ENCODE assay signal across 19 cellular contexts in the genomic region with DNA sequence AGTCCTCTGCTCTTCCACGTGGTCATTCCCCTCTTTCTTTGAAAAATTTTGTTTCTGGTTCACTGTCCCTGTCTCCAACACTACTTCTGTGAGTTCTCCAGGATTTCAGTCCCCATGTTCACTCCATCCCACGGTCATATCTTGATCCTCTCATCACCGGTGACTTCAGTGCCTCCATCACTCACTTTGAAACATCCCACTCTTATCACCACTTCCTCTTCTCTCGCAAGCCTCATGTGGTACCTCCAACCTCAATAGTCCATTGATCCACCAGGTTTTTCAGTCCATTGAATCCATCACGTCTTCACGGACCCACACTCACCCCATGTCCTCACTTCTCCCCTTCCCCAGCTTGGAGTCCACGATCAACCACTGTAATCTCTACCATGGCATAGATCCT.
A peak's percentile ranks its signal among the peaks of the same experiment; 100 is the strongest.
DNase-seq lines count a peak whose midpoint lies in the region; ATAC-seq, FAIRE-seq and TF ChIP-seq lines count a peak whose summit lies in the region.
"Had no signal": no experiment of that assay in that cellular context is flagged by ENCODE, and none has a peak within 500 bp of the region (broad histone marks: within the 10 kb centered on the region; RNA-seq: fewer than 3 reads in every experiment).

No MANE protein-coding gene starts in this region.

- H2AFZ ChIP-seq in H1 (ENCODE audit: low read length) = no peak overlapping the region
- H2AFZ ChIP-seq: GM23338 had no signal

- H3K9me3 Mint-ChIP-seq in stimulated activated naive CD8-positive, alpha-beta T cell treated with anti-CD3 and anti-CD28 coated beads, Interleukin-15, amount 100 ng/mL, for 72 hours = no peaks in the 10 kb centered on the region
- H3K9me3 Mint-ChIP-seq: CD4-positive, alpha-beta T cell; GM23338; HFFc6; IgD-negative memory B cell had no signal

- peaks cover 8% of the 10 kb centered on the region; the same call in 1 of the 2 replicates for H3K79me1 ChIP-seq in H1 (ENCODE audit: low read depth, low read length)

- FAIRE-seq in H1 (lab: Jason Lieb, UNC) = no peak
- FAIRE-seq: A204.1, G401.6 had no signal

- no peak overlapping the region for H4K5ac ChIP-seq in H1 (ENCODE audit: insufficient read length, low read depth, low read length)

- CTCF ChIA-PET in H1 (lab: Charles Lee; ENCODE audit: partially characterized antibody) = interaction anchor here (0.6 to 4.1 kb wide), 3 partner anchors 10 to 372 kb away, joined by 3 to 37 read pairs (median 3); no protein-coding TSS in a partner anchor

- H2BK20ac ChIP-seq in H1 (ENCODE audit: low read length) = no peak overlapping the region

- TF ChIP-seq RAD21 in H1 (IDR thresholded peaks at IDR 0.05 in 1 of 2, conservative IDR thresholded peaks at IDR 0.05 in 1 of 2; ENCODE audit: low read depth in 2 of 2, low read length in 2 of 2) = no peak

- TF ChIP-seq POLR2A in H1 (IDR thresholded peaks at IDR 0.05; ENCODE audit: control extremely low read depth in 1 of 2, low read depth in 2 of 2, low read length in 2 of 2) = no peak

- H3K23ac ChIP-seq in H1 (ENCODE audit: insufficient read length) = no peak overlapping the region

- H3K27me3 ChIP-seq in H1 (replicated peaks in 1 of 4; ENCODE audit: control insufficient read depth in 3 of 4, extremely low read depth in 1 of 4, insufficient read depth in 3 of 4, low read length in 3 of 4) (no peaks in the 10 kb centered on the region), heart right ventricle (peaks cover 0 to 3% (median 0%) of the 10 kb centered on the region in 7 donors)

- peaks cover 2% of the 10 kb centered on the region; the same call in 1 of the 2 replicates for H3K23me2 ChIP-seq in H1 (ENCODE audit: low read depth, low read length)

- H4K91ac ChIP-seq in H1 (replicated peaks; ENCODE audit: insufficient read length, low read length) = no peak overlapping the region

- H3K4me1 ChIP-seq in H1 (replicated peaks in 1 of 4; ENCODE audit: control insufficient read depth in 3 of 4, insufficient read depth in 4 of 4, low read length in 3 of 4) (peaks cover 6 to 24% (median 14%) of the 10 kb centered on the region in 4 experiments), heart right ventricle (peaks cover 0 to 6% (median 0%) of the 10 kb centered on the region in 9 donors)

- no peak overlapping the region for H3K9ac ChIP-seq in H1 (replicated peaks in 1 of 4; ENCODE audit: extremely low read depth in 1 of 4, low read depth in 3 of 4, low read length in 3 of 4)

- peak overlapping the region; percentile 1 for H2BK12ac ChIP-seq in H1 (ENCODE audit: low read depth, low read length)

- 0 out of 8 replicates have a peak, but pooled peaks cover 0 to 2% (median 0%) of the 10 kb centered on the region in 4 experiments for H3K36me3 ChIP-seq in H1 (ENCODE audit: control insufficient read depth in 2 of 4, insufficient read depth in 4 of 4, low read length in 3 of 4)
- H3K36me3 ChIP-seq in heart right ventricle = no peaks in the 10 kb centered on the region
- H3K36me3 ChIP-seq: HAP-1 had no signal

- H3K9me3 ChIP-seq in H1 (ENCODE audit: insufficient read depth in 2 of 2, low read depth in 1 of 2, low read length in 1 of 2) (no peaks in the 10 kb centered on the region), heart right ventricle (no peaks in the 10 kb centered on the region)
- H3K9me3 ChIP-seq: HAP-1 had no signal

- POLR2A ChIA-PET in H1 (lab: Charles Lee; ENCODE audit: partially characterized antibody) = no interaction called here

- H4K8ac ChIP-seq in H1 (ENCODE audit: extremely low read depth, insufficient read depth, low read length) = no peak overlapping the region

- peaks cover 19 to 83% of the 10 kb centered on the region in 2 experiments for H3K79me2 ChIP-seq in H1 (ENCODE audit: control insufficient read depth in 1 of 2, insufficient read depth in 2 of 2, low read length in 2 of 2)

- H3K14ac ChIP-seq in H1 (ENCODE audit: insufficient read length) = no peak overlapping the region

- intact Hi-C loops in heart right ventricle (cut with DNase I) = no loop called here

- H3K4ac ChIP-seq in H1 (replicated peaks; ENCODE audit: insufficient read length, low read depth, low read length) = no peak overlapping the region

- no peak overlapping the region for H3K4me3 ChIP-seq in H1 (ENCODE audit: extremely low read depth in 1 of 4, insufficient read depth in 2 of 4, low read depth in 3 of 4, low read length in 4 of 4)
- H3K4me3 ChIP-seq in heart right ventricle = no peak overlapping the region
- H3K4me3 ChIP-seq: GM23338, HAP-1 had no signal

- TF ChIP-seq CTCF in H1 (IDR thresholded peaks at IDR 0.05; ENCODE audit: control extremely low read depth in 1 of 3, insufficient read depth in 1 of 3, low read depth in 1 of 3, low read length in 3 of 3) (no peak), heart right ventricle (IDR thresholded peaks at IDR 0.05) (no peak)

- H2BK5ac ChIP-seq in H1 (ENCODE audit: low read depth, low read length) = no peak overlapping the region

- no peak overlapping the region for H3K4me2 ChIP-seq in H1 (ENCODE audit: insufficient read depth in 1 of 2, low read depth in 2 of 2, low read length in 2 of 2)
- H3K4me2 ChIP-seq: GM23338 had no signal

- no peak overlapping the region for H3K27ac ChIP-seq in H1 (ENCODE audit: low read depth, low read length)
- H3K27ac ChIP-seq in heart right ventricle = no peak overlapping the region

- H3K27me3 Mint-ChIP-seq in stimulated activated naive CD8-positive, alpha-beta T cell treated with anti-CD3 and anti-CD28 coated beads, Interleukin-15, amount 100 ng/mL, for 72 hours = no peaks in the 10 kb centered on the region
- H3K27me3 Mint-ChIP-seq: CD4-positive, alpha-beta T cell had no signal

- H2BK15ac ChIP-seq in H1 (ENCODE audit: low read length) = peak overlapping the region; percentile 74; the same call in 1 of the 2 replicates

- no peak for TF ChIP-seq EP300 in H1 (IDR thresholded peaks at IDR 0.05; ENCODE audit: borderline replicate concordance in 1 of 2, low read depth in 2 of 2, low read length in 2 of 2)

- peak; percentile 45 for ATAC-seq in stimulated activated naive CD8-positive, alpha-beta T cell treated with anti-CD3 and anti-CD28 coated beads, Interleukin-15, amount 100 ng/mL, for 72 hours
- ATAC-seq in stimulated activated naive CD8-positive, alpha-beta T cell treated with anti-CD3 and anti-CD28 coated beads, Interleukin-15, Interleukin-2, amounts not matched to agents 100 U/mL and 50 U/mL, for 24 hours = no peak
- peak; percentile 48 for ATAC-seq in HG02678 (IDR thresholded peaks at IDR 0.05; ENCODE audit: unreplicated experiment)
- ATAC-seq in GM19397 (IDR thresholded peaks at IDR 0.05; ENCODE audit: unreplicated experiment) = no peak
- ATAC-seq in heart right ventricle = no peak
- ATAC-seq: GM23338 had no signal

- WGBS in H1 (ENCODE audit: extremely low coverage in 1 of 2, insufficient coverage in 1 of 2, insufficient read length in 1 of 2, insufficient replicate concordance in 2 of 2, low coverage in 1 of 2, low lambda C conversion rate in 2 of 2, missing lambda C conversion rate in 1 of 2), 2 experiments = 88% methylated on average over 7 of the region's 7 CpGs; no CpG with 5 or more reads in 1 of the 2 experiments
- 82 to 88% methylated on average over 7 of the region's 7 CpGs for WGBS in heart right ventricle, 2 donors

- no peak overlapping the region for H3K18ac ChIP-seq in H1 (ENCODE audit: extremely low read depth, low read length)

- no peak overlapping the region for H3K56ac ChIP-seq in H1 (replicated peaks; ENCODE audit: insufficient read length, low read depth, low read length)

- no peak overlapping the region for H2BK120ac ChIP-seq in H1 (replicated peaks; ENCODE audit: low read depth, low read length)

- DNase-seq in stimulated activated naive CD8-positive, alpha-beta T cell treated with anti-CD3 and anti-CD28 coated beads, Interleukin-15, amount 100 ng/mL, for 72 hours = no peak
- DNase-seq in stimulated activated naive CD8-positive, alpha-beta T cell treated with anti-CD3 and anti-CD28 coated beads, Interleukin-15, Interleukin-2, amounts not matched to agents 100 U/mL and 50 U/mL, for 24 hours = no peak
- no peak for DNase-seq in H1 (ENCODE audit: low read depth in 1 of 2, low spot score in 2 of 2)
- no peak for DNase-seq in NCI-H187 (lab: John Stamatoyannopoulos, UW)
- DNase-seq in heart right ventricle = no peak
- DNase-seq: C1 segment of cervical spinal cord; CD4-positive, alpha-beta T cell; DMS79 treated with DMSO at 0.1 percent for 48 hours; EL; HFFc6; KG1 had no signal

- peaks cover 0 to 2% of the 10 kb centered on the region in 2 experiments for H4K20me1 ChIP-seq in H1 (replicated peaks in 1 of 2; ENCODE audit: control insufficient read depth in 1 of 2, insufficient read depth in 2 of 2, low read length in 2 of 2)

- H3K27ac Mint-ChIP-seq in stimulated activated naive CD8-positive, alpha-beta T cell treated with anti-CD3 and anti-CD28 coated beads, Interleukin-15, amount 100 ng/mL, for 72 hours = no peak overlapping the region
- H3K27ac Mint-ChIP-seq: B cell; CD4-positive, alpha-beta T cell; GM23338; HFFc6; IgD-negative memory B cell had no signal

- peaks cover 15% of the 10 kb centered on the region for H3K4me1 Mint-ChIP-seq in stimulated activated naive CD8-positive, alpha-beta T cell treated with anti-CD3 and anti-CD28 coated beads, Interleukin-15, amount 100 ng/mL, for 72 hours

- peak overlapping the region; percentile 56; the same call in 1 of the 2 replicates for H2AK5ac ChIP-seq in H1 (ENCODE audit: low read depth, low read length)

- H3K4me3 Mint-ChIP-seq in stimulated activated naive CD8-positive, alpha-beta T cell treated with anti-CD3 and anti-CD28 coated beads, Interleukin-15, amount 100 ng/mL, for 72 hours = no peak overlapping the region
- H3K4me3 Mint-ChIP-seq: B cell; CD4-positive, alpha-beta T cell; GM23338; HFFc6; IgD-negative memory B cell had no signal

TF ChIP-seq in H1, 55 proteins besides CTCF, POLR2A, EP300 and RAD21:
- TF ChIP-seq EGR1 (IDR thresholded peaks at IDR 0.05; ENCODE audit: borderline replicate concordance, low read depth, low read length) (no peak), TCF12 (IDR thresholded peaks at IDR 0.05; ENCODE audit: low read depth, low read length) (no peak), CHD2 (IDR thresholded peaks at IDR 0.05; ENCODE audit: low read length) (no peak), CTBP2 (IDR thresholded peaks at IDR 0.05; ENCODE audit: borderline replicate concordance, insufficient read depth, insufficient read length, low read length) (no peak), TBP (IDR thresholded peaks at IDR 0.05; ENCODE audit: low read depth, low read length) (no peak), GABPA (IDR thresholded peaks at IDR 0.05; ENCODE audit: borderline replicate concordance, insufficient read depth, low read length) (no peak), CEBPB (IDR thresholded peaks at IDR 0.05; ENCODE audit: low read depth, low read length) (no peak), SRF (IDR thresholded peaks at IDR 0.05; ENCODE audit: low read depth, low read length) (no peak)
- TF ChIP-seq, protein P1, sequence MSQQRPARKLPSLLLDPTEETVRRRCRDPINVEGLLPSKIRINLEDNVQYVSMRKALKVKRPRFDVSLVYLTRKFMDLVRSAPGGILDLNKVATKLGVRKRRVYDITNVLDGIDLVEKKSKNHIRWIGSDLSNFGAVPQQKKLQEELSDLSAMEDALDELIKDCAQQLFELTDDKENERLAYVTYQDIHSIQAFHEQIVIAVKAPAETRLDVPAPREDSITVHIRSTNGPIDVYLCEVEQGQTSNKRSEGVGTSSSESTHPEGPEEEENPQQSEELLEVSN (IDR thresholded peaks at IDR 0.05) = no peak

Comparison
In these comparisons a context has a peak if more than half of its experiments do, and no peak if none do; other contexts are left out.
1. ATAC-seq: peak in stimulated activated naive CD8-positive, alpha-beta T cell treated with anti-CD3 and anti-CD28 coated beads, Interleukin-15, amount 100 ng/mL, for 72 hours (single experiment) and HG02678 (single experiment); none in stimulated activated naive CD8-positive, alpha-beta T cell treated with anti-CD3 and anti-CD28 coated beads, Interleukin-15, Interleukin-2, amounts not matched to agents 100 U/mL and 50 U/mL, for 24 hours (single experiment), GM19397 (single experiment) and heart right ventricle (0 of 8).